Comparison of ENCODE assay signal across 1 cellular context in genomic region chr1:178273707-178274410, GRCh38.
TF ChIP-seq lines count a peak whose summit lies in the region.

No MANE protein-coding gene starts in this region.

TF ChIP-seq in SK-N-SH, 30 proteins besides CTCF, POLR2A, EP300 and RAD21 (continued from another document):
- TF ChIP-seq IRF3 (IDR thresholded peaks at IDR 0.05; ENCODE audit: low read depth, low read length) (no peak), EZH2phosphoT487 (IDR thresholded peaks at IDR 0.05; ENCODE audit: borderline replicate concordance, low read depth) (no peak)
